ENCODE assay signal across 16 cellular contexts in the genomic region with DNA sequence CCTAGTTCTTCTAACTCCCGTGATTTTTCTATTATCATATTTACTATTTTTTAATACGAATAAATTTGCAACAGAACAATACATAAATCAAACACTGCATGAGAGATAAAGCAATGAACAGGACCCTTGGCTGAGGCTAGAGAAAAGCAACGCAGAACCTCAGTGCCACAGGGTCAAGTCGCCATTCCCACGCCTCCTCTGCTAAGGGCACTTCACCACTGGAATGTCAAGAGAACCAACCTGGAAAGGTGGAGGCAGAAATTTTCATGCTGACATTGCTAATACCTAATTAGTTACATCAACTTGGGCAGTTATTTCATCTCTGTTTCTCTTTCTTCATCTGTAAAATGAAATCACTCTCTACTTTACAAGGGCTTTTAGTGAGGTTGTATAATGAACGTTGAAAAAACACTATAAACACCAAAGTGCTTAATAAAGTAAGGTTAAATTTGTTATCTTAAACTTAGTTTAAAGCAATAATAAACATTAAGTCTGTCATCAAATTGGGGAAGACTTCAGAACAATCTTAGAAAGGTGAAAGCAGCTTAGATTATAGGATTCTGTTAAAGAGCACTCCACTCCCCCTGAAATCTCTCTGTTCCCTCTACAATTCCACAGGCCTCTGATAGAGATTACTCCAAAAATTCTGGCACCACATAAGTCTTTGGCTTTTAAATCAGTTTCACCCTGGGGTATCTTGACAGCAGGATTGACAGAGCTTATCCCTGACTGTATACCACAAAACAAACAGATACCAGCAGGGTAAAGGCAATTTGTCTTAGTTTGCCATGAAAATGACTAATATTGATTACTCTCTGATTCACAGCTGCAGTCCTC. TPM values are rescaled to one million over a fixed set of nuclear protein-coding genes. Genes with fewer than 3 reads are reported as not detected.
DNase-seq lines count a peak whose midpoint lies in the region; ATAC-seq and TF ChIP-seq lines count a peak whose summit lies in the region.
"Had no signal": no experiment of that assay in that cellular context is flagged by ENCODE, and none has a peak within 500 bp of the region (broad histone marks: within the 10 kb centered on the region; RNA-seq: fewer than 3 reads in every experiment).

No MANE protein-coding gene starts in this region.

- no peaks in the 10 kb centered on the region for H3K9me3 Mint-ChIP-seq in progenitor cell of endocrine pancreas (ENCODE audit: low read depth)
- H3K9me3 Mint-ChIP-seq: H9 had no signal

- in situ Hi-C loops in KBM-7 (cut with MboI; ENCODE audit: low pct_unique_long_range_greater_than_20kb, low sequenced_read_pairs): no loop called here

- no peak overlapping the region for H3K4me2 ChIP-seq in DND-41 (ENCODE audit: insufficient read depth, low read length)
- H3K4me2 ChIP-seq: PC-9 had no signal

- no peaks in the 10 kb centered on the region for H4K20me1 ChIP-seq in DND-41 (ENCODE audit: insufficient read depth, low read length)

- 0 out of 2 replicates have a peak overlapping the region, but pooled peaks have one; percentile 2 for H2AFZ ChIP-seq in DND-41 (ENCODE audit: low read depth, low read length)
- H2AFZ ChIP-seq: PC-9 had no signal

- DNase-seq in DND-41 (no peak), KBM-7 (peak; percentile 4), kidney glomerular epithelial cell (lab: John Stamatoyannopoulos, UW) (peak; percentile 4), progenitor cell of endocrine pancreas (ENCODE audit: low spot score, unreplicated experiment) (no peak), NCI-H526 treated with DMSO at 0.1 percent for 48 hours (lab: John Stamatoyannopoulos, UW) (no peak), germinal center (ENCODE audit: low spot score) (no peak)
- DNase-seq: COR-L47, H9, IMR-90, NCI-H2029, NCI-H2171, NCI-H446 treated with DMSO at 0.1 percent for 48 hours, NCI-H748 treated with DMSO at 0.1 percent for 48 hours, PC-9, SJCRH30 had no signal

- H3K27me3 Mint-ChIP-seq in progenitor cell of endocrine pancreas: no peaks in the 10 kb centered on the region

- no peaks in the 10 kb centered on the region for H3K36me3 ChIP-seq in DND-41 (ENCODE audit: insufficient read depth, low read length)
- H3K36me3 ChIP-seq: SJCRH30 had no signal

- no peak overlapping the region for H3K9ac ChIP-seq in DND-41 (ENCODE audit: low read depth, low read length)

- TF ChIP-seq CTCF in DND-41 (IDR thresholded peaks at IDR 0.05; ENCODE audit: borderline replicate concordance, extremely low read depth, low read length, poor library complexity, severe bottlenecking) (no peak), progenitor cell of endocrine pancreas (IDR thresholded peaks at IDR 0.05; ENCODE audit: unreplicated experiment) (no peak)

- no peaks in the 10 kb centered on the region for H3K9me3 ChIP-seq in DND-41 (ENCODE audit: insufficient read depth, low read length, severe bottlenecking)
- H3K9me3 ChIP-seq: SJCRH30 had no signal

- H3K4me1 ChIP-seq in DND-41 (ENCODE audit: insufficient read depth, low read length): peaks cover 5% of the 10 kb centered on the region; the same call in 1 of the 2 replicates
- H3K4me1 ChIP-seq: SJCRH30 had no signal

- no peaks in the 10 kb centered on the region for H3K79me2 ChIP-seq in DND-41 (ENCODE audit: insufficient read depth, low read length)

- no peaks in the 10 kb centered on the region for H3K36me3 Mint-ChIP-seq in progenitor cell of endocrine pancreas (ENCODE audit: insufficient read depth)

- no peak for ATAC-seq in DND-41 (ENCODE audit: insufficient read depth, low read depth)
- no peak for ATAC-seq in activated CD4-positive, CD25-positive, alpha-beta regulatory T cell treated with anti-CD3 and anti-CD28 coated beads, Interleukin-2, amount 50 U/mL, for 24 hours

- H3K27ac ChIP-seq in DND-41 (ENCODE audit: low read length): no peak overlapping the region
- H3K27ac ChIP-seq: PC-9, SJCRH30 had no signal

- peaks cover 34% of the 10 kb centered on the region for H3K4me1 Mint-ChIP-seq in progenitor cell of endocrine pancreas (ENCODE audit: low read depth)

- H3K27me3 ChIP-seq in DND-41 (ENCODE audit: insufficient read depth, low read length, poor library complexity): no peaks in the 10 kb centered on the region
- H3K27me3 ChIP-seq: SJCRH30 had no signal

- no peak overlapping the region for H3K4me3 ChIP-seq in DND-41 (ENCODE audit: low read depth in 1 of 2, low read length in 2 of 2)
- H3K4me3 ChIP-seq: PC-9, SJCRH30 had no signal

- no peak overlapping the region for H3K4me3 Mint-ChIP-seq in progenitor cell of endocrine pancreas (ENCODE audit: low read depth)
- H3K4me3 Mint-ChIP-seq: H9 had no signal

- H3K27ac Mint-ChIP-seq in progenitor cell of endocrine pancreas: peak overlapping the region; percentile 58
- H3K27ac Mint-ChIP-seq: H9 had no signal

RNA-seq across cellular contexts. Expression of a gene that starts 41.9 kb away (rescaled TPM):
- 13.6 and 14.2 TPM in 2 replicates for total RNA-seq in progenitor cell of endocrine pancreas
- total RNA-seq: IMR-90 had no signal

Comparison
In these comparisons a context has a peak if more than half of its experiments do, and no peak if none do; other contexts are left out.
1. DNase-seq: peak in KBM-7 (single experiment) and kidney glomerular epithelial cell (single experiment); none in DND-41 (single experiment), progenitor cell of endocrine pancreas (single experiment), NCI-H526 treated with DMSO at 0.1 percent for 48 hours (single experiment) and germinal center (single experiment).